31 cellular contexts compared by ENCODE assay signal in genomic region chr15:47708595-47708994, GRCh38. TPM values are rescaled to one million over a fixed set of nuclear protein-coding genes. Genes with fewer than 3 reads are reported as not detected.
"Had no signal": no experiment of that assay in that cellular context is flagged by ENCODE, and none has a peak within 500 bp of the region (broad histone marks: within the 10 kb centered on the region; RNA-seq: fewer than 3 reads in every experiment).

No MANE protein-coding gene starts in this region.

- DNase-seq: activated B cell treated with CpG ODN at 0.5 μM for 24 hours; activated CD4-positive, alpha-beta T cell treated with anti-CD3 and anti-CD28 coated beads for 48 hours; activated CD4-positive, alpha-beta T cell treated with anti-CD3 and anti-CD28 coated beads, Interleukin-2, amount 50 U/mL, for 1 hour; activated CD4-positive, alpha-beta T cell treated with anti-CD3 and anti-CD28 coated beads, Interleukin-2, amount 50 U/mL, for 48 hours; activated CD8-positive, alpha-beta memory T cell treated with anti-CD3 and anti-CD28 coated beads for 24 hours; activated CD8-positive, alpha-beta T cell treated with anti-CD3 and anti-CD28 coated beads for 36 hours; activated effector memory CD4-positive, alpha-beta T cell treated with Interleukin-2 at 50 U/mL for 16 hours; activated gamma-delta T cell treated with Interleukin-2 at 50 U/mL for 16 hours; activated naive CD4-positive, alpha-beta T cell treated with anti-CD3 and anti-CD28 coated beads, Interleukin-2, amount 50 U/mL, for 16 hours; activated naive CD4-positive, alpha-beta T cell treated with Interleukin-2 at 50 U/mL for 16 hours; activated T-cell treated with anti-CD3 and anti-CD28 coated beads, Interleukin-2, amount 50 U/mL, for 4 hours; amniotic stem cell; anterior cingulate cortex; brain microvascular endothelial cell; caudate nucleus; dorsolateral prefrontal cortex; effector memory CD4-positive, alpha-beta T cell; endodermal cell; foreskin fibroblast; head of caudate nucleus; T-helper 1 cell; T-helper 17 cell; T1000; WERI-Rb-1 had no signal

- H3K36me3 ChIP-seq: brain microvascular endothelial cell, WERI-Rb-1 had no signal

- H3K27me3 ChIP-seq: brain microvascular endothelial cell, dorsolateral prefrontal cortex had no signal

- ATAC-seq: activated CD4-positive, CD25-positive, alpha-beta regulatory T cell treated with anti-CD3 and anti-CD28 coated beads, Interleukin-2, amount 50 U/mL, for 24 hours; activated CD8-positive, alpha-beta T cell treated with anti-CD3 and anti-CD28 coated beads for 36 hours; activated T-cell treated with anti-CD3 and anti-CD28 coated beads, Interleukin-2, amount 50 U/mL, for 4 hours; activated T-helper 17 cell treated with anti-CD3 and anti-CD28 coated beads, Interleukin-2, amount 50 U/mL, for 72 hours; esophagus mucosa; T-helper 17 cell had no signal

- H3K27ac ChIP-seq: brain microvascular endothelial cell, coronary artery, dorsolateral prefrontal cortex, WERI-Rb-1 had no signal

- H3K4me3 ChIP-seq: coronary artery, dorsolateral prefrontal cortex had no signal

- FAIRE-seq: astrocyte, bronchial epithelial cell, frontal cortex had no signal

RNA-seq across cellular contexts. Expression of gene SEMA6D, which starts 8.7 kb away (rescaled TPM):
- total RNA-seq: activated B cell treated with CpG ODN at 0.5 μM for 24 hours; activated CD8-positive, alpha-beta T cell treated with anti-CD3 and anti-CD28 coated beads for 36 hours; activated T-cell treated with anti-CD3 and anti-CD28 coated beads, Interleukin-2, amount 50 U/mL, for 4 hours; activated T-helper 17 cell treated with anti-CD3 and anti-CD28 coated beads, Interleukin-2, amount 50 U/mL, for 72 hours; T-helper 17 cell had no signal
